10 cellular contexts compared by ENCODE assay signal in genomic region chr21:33544451-33544850, GRCh38. TPM values are rescaled to one million over a fixed set of nuclear protein-coding genes. Genes with fewer than 3 reads are reported as not detected.
DNase-seq lines count a peak whose midpoint lies in the region; ATAC-seq, FAIRE-seq and TF ChIP-seq lines count a peak whose summit lies in the region.
"Had no signal": no experiment of that assay in that cellular context is flagged by ENCODE, and none has a peak within 500 bp of the region (broad histone marks: within the 10 kb centered on the region; RNA-seq: fewer than 3 reads in every experiment).

No MANE protein-coding gene starts in this region.

- WGBS in ovary, 3 donors, result 2 to 7% (median 4%) methylated on average over 5 of the region's 5 CpGs

- ATAC-seq in CD8-positive, alpha-beta T cell, result no peak
- ATAC-seq in GM18511 (IDR thresholded peaks at IDR 0.05; ENCODE audit: unreplicated experiment), result no peak

- no peaks in the 10 kb centered on the region for H3K27me3 Mint-ChIP-seq in CD8-positive, alpha-beta T cell (ENCODE audit: low read depth)

- H3K4me1 ChIP-seq in CD8-positive, alpha-beta T cell (ENCODE audit: insufficient read depth, low read length), result peaks cover 44% of the 10 kb centered on the region
- H3K4me1 ChIP-seq in OCI-LY3 (ENCODE audit: low read length) (peaks cover 21% of the 10 kb centered on the region), ovary (ENCODE audit: insufficient read depth) (peaks cover 5% of the 10 kb centered on the region)

- peaks cover 46% of the 10 kb centered on the region for H3K36me3 Mint-ChIP-seq in CD8-positive, alpha-beta T cell

- H4K20me1 ChIP-seq in OCI-LY3 (ENCODE audit: insufficient read depth, low read length), result peaks cover 37% of the 10 kb centered on the region

- H3K9me3 Mint-ChIP-seq in CD8-positive, alpha-beta T cell, result no peaks in the 10 kb centered on the region

- H3K4me2 ChIP-seq in OCI-LY3 (ENCODE audit: low read length), result peak overlapping the region; percentile 99

- no peak for TF ChIP-seq EP300 in ovary (IDR thresholded peaks at IDR 0.05)

- H3K9ac ChIP-seq in OCI-LY3 (ENCODE audit: low read length), result peak overlapping the region; percentile 90

- no peak for DNase-seq in CD8-positive, alpha-beta T cell
- no peak for DNase-seq in ovary
- no peak for DNase-seq in hepatic stellate cell (ENCODE audit: low spot score)
- no peak for DNase-seq in DMS53 (lab: John Stamatoyannopoulos, UW)
- DNase-seq in activated CD8-positive, alpha-beta memory T cell treated with anti-CD3 and anti-CD28 coated beads, Interleukin-2, amount 50 U/mL, for 48 hours, result no peak
- DNase-seq: NCI-H146 had no signal

- CTCF ChIA-PET in CD8-positive, alpha-beta T cell (lab: Charles Lee), result interaction anchor here (0.7 to 2.1 kb wide), 4 partner anchors 12 to 64 kb away, joined by 3 to 6 read pairs (median 4); partner anchors contain the start of genes DONSON and TMEM50B

- POLR2A ChIA-PET in CD8-positive, alpha-beta T cell (lab: Charles Lee), result interaction anchor here (0.6 to 6.5 kb wide), 5 partner anchors 12 to 447 kb away, joined by 3 to 57 read pairs (median 4); partner anchors contain the start of gene TMEM50B

- peaks cover 97% of the 10 kb centered on the region for H3K79me2 ChIP-seq in OCI-LY3 (ENCODE audit: low read length)

- peaks cover 64% of the 10 kb centered on the region for H3K4me1 Mint-ChIP-seq in CD8-positive, alpha-beta T cell (ENCODE audit: low read depth)

- peak overlapping the region; percentile 96 for H3K4me3 Mint-ChIP-seq in CD8-positive, alpha-beta T cell

- TF ChIP-seq CTCF in CD8-positive, alpha-beta T cell (IDR thresholded peaks at IDR 0.05), result no peak
- TF ChIP-seq CTCF in OCI-LY3 (IDR thresholded peaks at IDR 0.05; ENCODE audit: low read depth, low read length) (no peak), ovary (IDR thresholded peaks at IDR 0.05) (no peak)

- intact Hi-C loops in CD8-positive, alpha-beta T cell (cut with DNase I, micrococcal nuclease), result loop anchor here (1.0 to 5.0 kb wide), 6 partner anchors 16 to 932 kb away; partner anchors contain the start of genes CFAP298 (in 1 of the 2), DNAJC28 (in 1 of the 2) and SYNJ1 (in 1 of the 2)
- intact Hi-C loops in ovary (cut with DNase I), result loop anchor here in 1 of 4 donors (5.0 kb wide), 1 partner anchor 98 kb away; the partner anchor contains the start of genes CRYZL1 and ITSN1

- no peaks in the 10 kb centered on the region for H3K27me3 ChIP-seq in CD8-positive, alpha-beta T cell (ENCODE audit: insufficient read depth, low read length)
- no peaks in the 10 kb centered on the region for H3K27me3 ChIP-seq in OCI-LY3 (ENCODE audit: low read depth, low read length)
- H3K27me3 ChIP-seq in ovary, result no peaks in the 10 kb centered on the region

- no peak for TF ChIP-seq POLR2A in ovary (IDR thresholded peaks at IDR 0.05)

- FAIRE-seq in endometrium (lab: Jason Lieb, UNC), result peak; percentile 18
- FAIRE-seq: GM18507 had no signal

- peak overlapping the region; percentile 87 for H3K4me3 ChIP-seq in CD8-positive, alpha-beta T cell (ENCODE audit: low read depth, low read length)
- H3K4me3 ChIP-seq in OCI-LY3 (ENCODE audit: low read length), result peak overlapping the region; percentile 85
- peak overlapping the region; percentile 88 for H3K4me3 ChIP-seq in ovary

- H3K27ac ChIP-seq in CD8-positive, alpha-beta T cell (ENCODE audit: low read depth, low read length), result no peak overlapping the region
- H3K27ac ChIP-seq in OCI-LY3 (ENCODE audit: low read length) (no peak overlapping the region), ovary (no peak overlapping the region)

- no peak overlapping the region for H2AFZ ChIP-seq in OCI-LY3 (ENCODE audit: low read depth, low read length)

- H3K36me3 ChIP-seq in CD8-positive, alpha-beta T cell (ENCODE audit: insufficient read depth, low read length), result peaks cover 8% of the 10 kb centered on the region
- H3K36me3 ChIP-seq in OCI-LY3 (replicated peaks; ENCODE audit: low read depth, low read length), result peaks cover 29% of the 10 kb centered on the region
- no peaks in the 10 kb centered on the region for H3K36me3 ChIP-seq in ovary

- H3K27ac Mint-ChIP-seq in CD8-positive, alpha-beta T cell, result peak overlapping the region; percentile 99

- H3K9me3 ChIP-seq in CD8-positive, alpha-beta T cell (ENCODE audit: low read length), result no peaks in the 10 kb centered on the region
- no peaks in the 10 kb centered on the region for H3K9me3 ChIP-seq in OCI-LY3 (ENCODE audit: insufficient read depth, low read length)
- no peaks in the 10 kb centered on the region for H3K9me3 ChIP-seq in ovary

RNA-seq across cellular contexts. Expression of gene SON, which starts 1.6 kb away (rescaled TPM):
- total RNA-seq in CD8-positive, alpha-beta T cell, result 100 to 1,000 TPM; 418 to 422 TPM
- total RNA-seq in ovary, result 100 to 1,000 TPM; 216 to 351 (median 271) TPM
- polyA plus RNA-seq in ovary, result 100 to 1,000 TPM; 107 to 263 TPM

RNA-seq across cellular contexts. Expression of gene GART, which starts 2.5 kb away (rescaled TPM):
- total RNA-seq in CD8-positive, alpha-beta T cell, result 10 to 100 TPM; 17.6 to 23.5 TPM
- 10 to 100 TPM; 41.0 to 84.4 (median 51.9) TPM for total RNA-seq in ovary
- polyA plus RNA-seq in ovary, result 10 to 100 TPM; 17.5 to 57.5 TPM

RNA-seq across cellular contexts. Expression of gene DONSON, which starts 44.0 kb away (rescaled TPM):
- 10 to 100 TPM; 11.0 to 11.9 TPM for total RNA-seq in CD8-positive, alpha-beta T cell
- total RNA-seq in ovary, result 10 to 100 TPM in 4 of 7 donors, 1 to 10 TPM in 3; 5.1 to 14.1 (median 10.3) TPM
- polyA plus RNA-seq in ovary, result 10 to 100 TPM in 1 of 2 donors, 1 to 10 TPM in 1; 9.1 to 12.1 TPM

RNA-seq across cellular contexts. Expression of gene DNAJC28, which starts 52.9 kb away (rescaled TPM):
- under 1 TPM; 0.22 to 0.33 TPM for total RNA-seq in CD8-positive, alpha-beta T cell
- total RNA-seq in ovary, result 1 to 10 TPM in 4 of 7 donors, under 1 TPM in 3; 0.34 to 1.7 (median 1.2) TPM
- polyA plus RNA-seq in ovary, result 1 to 10 TPM in 1 of 2 donors, under 1 TPM in 1; 0.62 to 2.6 TPM
